ENCODE assay signal across 1 cellular context in the genomic region with DNA sequence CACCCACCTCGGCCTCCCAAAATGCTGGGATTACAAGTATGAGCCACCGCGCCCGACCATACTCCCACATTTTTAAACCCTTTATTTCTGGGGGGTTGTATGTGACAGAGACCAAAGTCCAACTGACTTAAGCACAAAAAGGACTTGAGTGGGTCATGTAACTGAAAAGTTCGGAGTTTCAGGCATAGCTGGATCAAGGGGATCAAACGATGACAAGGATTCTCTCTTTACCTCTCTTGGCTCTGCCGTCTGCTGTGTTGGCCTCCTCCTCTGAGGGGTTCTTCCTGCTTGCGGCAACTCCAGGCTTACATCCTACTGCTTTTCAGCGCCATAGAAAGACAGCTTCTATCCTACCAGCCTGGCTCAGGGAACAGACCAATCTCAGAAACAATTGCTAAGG.
TF ChIP-seq lines count a peak whose summit lies in the region.

No MANE protein-coding gene starts in this region.

TF ChIP-seq in WTC11, 78 proteins besides CTCF, POLR2A, EP300 and RAD21 (continued from another document):
- TF ChIP-seq, protein P1, sequence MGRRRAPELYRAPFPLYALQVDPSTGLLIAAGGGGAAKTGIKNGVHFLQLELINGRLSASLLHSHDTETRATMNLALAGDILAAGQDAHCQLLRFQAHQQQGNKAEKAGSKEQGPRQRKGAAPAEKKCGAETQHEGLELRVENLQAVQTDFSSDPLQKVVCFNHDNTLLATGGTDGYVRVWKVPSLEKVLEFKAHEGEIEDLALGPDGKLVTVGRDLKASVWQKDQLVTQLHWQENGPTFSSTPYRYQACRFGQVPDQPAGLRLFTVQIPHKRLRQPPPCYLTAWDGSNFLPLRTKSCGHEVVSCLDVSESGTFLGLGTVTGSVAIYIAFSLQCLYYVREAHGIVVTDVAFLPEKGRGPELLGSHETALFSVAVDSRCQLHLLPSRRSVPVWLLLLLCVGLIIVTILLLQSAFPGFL (CRISPR knock-in tag; IDR thresholded peaks at IDR 0.05; ENCODE audit: borderline replicate concordance), result no peak
- TF ChIP-seq ZSCAN18 (CRISPR knock-in tag; IDR thresholded peaks at IDR 0.05) (no peak), GTF2I (CRISPR knock-in tag; conservative IDR thresholded peaks at IDR 0.05) (no peak), OVOL2 (CRISPR knock-in tag; IDR thresholded peaks at IDR 0.05; ENCODE audit: borderline replicate concordance) (no peak), ZNF219 (CRISPR knock-in tag; IDR thresholded peaks at IDR 0.05; ENCODE audit: borderline replicate concordance) (no peak), AFF4 (CRISPR knock-in tag; IDR thresholded peaks at IDR 0.05; ENCODE audit: borderline replicate concordance) (no peak), EMX1 (CRISPR knock-in tag; IDR thresholded peaks at IDR 0.05) (no peak), AR (CRISPR knock-in tag; IDR thresholded peaks at IDR 0.05) (no peak), MAX (CRISPR knock-in tag; IDR thresholded peaks at IDR 0.05) (no peak), ZNF425 (CRISPR knock-in tag; conservative IDR thresholded peaks at IDR 0.05) (no peak), CREB1 (CRISPR knock-in tag; IDR thresholded peaks at IDR 0.05) (no peak), ETV6 (CRISPR knock-in tag; IDR thresholded peaks at IDR 0.05) (no peak), ZNF232 (CRISPR knock-in tag; IDR thresholded peaks at IDR 0.05) (no peak), PRRX2 (CRISPR knock-in tag; IDR thresholded peaks at IDR 0.05) (no peak)
- TF ChIP-seq, protein P2, sequence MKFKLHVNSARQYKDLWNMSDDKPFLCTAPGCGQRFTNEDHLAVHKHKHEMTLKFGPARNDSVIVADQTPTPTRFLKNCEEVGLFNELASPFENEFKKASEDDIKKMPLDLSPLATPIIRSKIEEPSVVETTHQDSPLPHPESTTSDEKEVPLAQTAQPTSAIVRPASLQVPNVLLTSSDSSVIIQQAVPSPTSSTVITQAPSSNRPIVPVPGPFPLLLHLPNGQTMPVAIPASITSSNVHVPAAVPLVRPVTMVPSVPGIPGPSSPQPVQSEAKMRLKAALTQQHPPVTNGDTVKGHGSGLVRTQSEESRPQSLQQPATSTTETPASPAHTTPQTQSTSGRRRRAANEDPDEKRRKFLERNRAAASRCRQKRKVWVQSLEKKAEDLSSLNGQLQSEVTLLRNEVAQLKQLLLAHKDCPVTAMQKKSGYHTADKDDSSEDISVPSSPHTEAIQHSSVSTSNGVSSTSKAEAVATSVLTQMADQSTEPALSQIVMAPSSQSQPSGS (CRISPR knock-in tag; IDR thresholded peaks at IDR 0.05; ENCODE audit: borderline replicate concordance, low read depth), result no peak
